1 cellular context compared by ENCODE assay signal in genomic region chr2:96816127-96816835, GRCh38.
TF ChIP-seq lines count a peak whose summit lies in the region.

CNNM3 (plus strand) TSS chr2:96816268; CDS start chr2:96816278, 10 bp downstream.

TF ChIP-seq in HepG2, 621 proteins besides CTCF, POLR2A, EP300 and RAD21 (continued from another document and continues in another):
- TF ChIP-seq, protein P1, sequence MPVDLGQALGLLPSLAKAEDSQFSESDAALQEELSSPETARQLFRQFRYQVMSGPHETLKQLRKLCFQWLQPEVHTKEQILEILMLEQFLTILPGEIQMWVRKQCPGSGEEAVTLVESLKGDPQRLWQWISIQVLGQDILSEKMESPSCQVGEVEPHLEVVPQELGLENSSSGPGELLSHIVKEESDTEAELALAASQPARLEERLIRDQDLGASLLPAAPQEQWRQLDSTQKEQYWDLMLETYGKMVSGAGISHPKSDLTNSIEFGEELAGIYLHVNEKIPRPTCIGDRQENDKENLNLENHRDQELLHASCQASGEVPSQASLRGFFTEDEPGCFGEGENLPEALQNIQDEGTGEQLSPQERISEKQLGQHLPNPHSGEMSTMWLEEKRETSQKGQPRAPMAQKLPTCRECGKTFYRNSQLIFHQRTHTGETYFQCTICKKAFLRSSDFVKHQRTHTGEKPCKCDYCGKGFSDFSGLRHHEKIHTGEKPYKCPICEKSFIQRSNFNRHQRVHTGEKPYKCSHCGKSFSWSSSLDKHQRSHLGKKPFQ (CRISPR knock-in tag; IDR thresholded peaks at IDR 0.05; ENCODE audit: insufficient replicate concordance) = peak; percentile 61
- peak; percentile 78 for TF ChIP-seq PHF21A (CRISPR knock-in tag; IDR thresholded peaks at IDR 0.05)
- peak; percentile 54 for TF ChIP-seq RBM39 (IDR thresholded peaks at IDR 0.05; ENCODE audit: low read depth, low read length, poor library complexity, severe bottlenecking)
- TF ChIP-seq TAF1 (CRISPR knock-in tag; IDR thresholded peaks at IDR 0.05) = peak; percentile 80
- no peak for TF ChIP-seq ZNF496 (CRISPR knock-in tag; IDR thresholded peaks at IDR 0.05; ENCODE audit: insufficient replicate concordance)
- 0 out of 2 replicates have a peak, but pooled peaks have one; percentile 31 for TF ChIP-seq YEATS2 (CRISPR knock-in tag; IDR thresholded peaks at IDR 0.05; ENCODE audit: borderline replicate concordance)
- no peak for TF ChIP-seq ZNF296 (CRISPR knock-in tag; conservative IDR thresholded peaks at IDR 0.05)
- no peak; the same call in 1 of the 2 replicates for TF ChIP-seq ZNF672 (CRISPR knock-in tag; IDR thresholded peaks at IDR 0.05)
- no peak for TF ChIP-seq RCOR2 (CRISPR knock-in tag; IDR thresholded peaks at IDR 0.05)
- TF ChIP-seq BHLHE40 (IDR thresholded peaks at IDR 0.05; ENCODE audit: low read length) = no peak
- TF ChIP-seq SIX1 (CRISPR knock-in tag; IDR thresholded peaks at IDR 0.05; ENCODE audit: borderline replicate concordance) = no peak
- no peak for TF ChIP-seq KDM6A (CRISPR knock-in tag; IDR thresholded peaks at IDR 0.05; ENCODE audit: low read depth)
- TF ChIP-seq ZNF678 (CRISPR knock-in tag; IDR thresholded peaks at IDR 0.05) = peak; percentile 84; the same call in 1 of the 2 replicates
- no peak for TF ChIP-seq ZNF335 (CRISPR knock-in tag; IDR thresholded peaks at IDR 0.05)
- peak; percentile 58; the same call in 1 of the 2 replicates for TF ChIP-seq ZNF792 (CRISPR knock-in tag; IDR thresholded peaks at IDR 0.05)
- TF ChIP-seq ZNF329 (CRISPR knock-in tag; IDR thresholded peaks at IDR 0.05; ENCODE audit: low read depth) = peak; percentile 52; the same call in 1 of the 2 replicates
- TF ChIP-seq SMAD9 (CRISPR knock-in tag; IDR thresholded peaks at IDR 0.05) = no peak
- TF ChIP-seq, protein P2, sequence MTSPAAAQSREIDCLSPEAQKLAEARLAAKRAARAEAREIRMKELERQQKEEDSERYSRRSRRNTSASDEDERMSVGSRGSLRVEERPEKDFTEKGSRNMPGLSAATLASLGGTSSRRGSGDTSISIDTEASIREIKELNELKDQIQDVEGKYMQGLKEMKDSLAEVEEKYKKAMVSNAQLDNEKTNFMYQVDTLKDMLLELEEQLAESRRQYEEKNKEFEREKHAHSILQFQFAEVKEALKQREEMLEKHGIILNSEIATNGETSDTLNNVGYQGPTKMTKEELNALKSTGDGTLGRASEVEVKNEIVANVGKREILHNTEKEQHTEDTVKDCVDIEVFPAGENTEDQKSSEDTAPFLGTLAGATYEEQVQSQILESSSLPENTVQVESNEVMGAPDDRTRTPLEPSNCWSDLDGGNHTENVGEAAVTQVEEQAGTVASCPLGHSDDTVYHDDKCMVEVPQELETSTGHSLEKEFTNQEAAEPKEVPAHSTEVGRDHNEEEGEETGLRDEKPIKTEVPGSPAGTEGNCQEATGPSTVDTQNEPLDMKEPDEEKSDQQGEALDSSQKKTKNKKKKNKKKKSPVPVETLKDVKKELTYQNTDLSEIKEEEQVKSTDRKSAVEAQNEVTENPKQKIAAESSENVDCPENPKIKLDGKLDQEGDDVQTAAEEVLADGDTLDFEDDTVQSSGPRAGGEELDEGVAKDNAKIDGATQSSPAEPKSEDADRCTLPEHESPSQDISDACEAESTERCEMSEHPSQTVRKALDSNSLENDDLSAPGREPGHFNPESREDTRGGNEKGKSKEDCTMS (CRISPR knock-in tag; conservative IDR thresholded peaks at IDR 0.05) = no peak
- TF ChIP-seq DPF2 (CRISPR knock-in tag; IDR thresholded peaks at IDR 0.05; ENCODE audit: borderline replicate concordance, low read depth) = no peak
- TF ChIP-seq, protein P3, sequence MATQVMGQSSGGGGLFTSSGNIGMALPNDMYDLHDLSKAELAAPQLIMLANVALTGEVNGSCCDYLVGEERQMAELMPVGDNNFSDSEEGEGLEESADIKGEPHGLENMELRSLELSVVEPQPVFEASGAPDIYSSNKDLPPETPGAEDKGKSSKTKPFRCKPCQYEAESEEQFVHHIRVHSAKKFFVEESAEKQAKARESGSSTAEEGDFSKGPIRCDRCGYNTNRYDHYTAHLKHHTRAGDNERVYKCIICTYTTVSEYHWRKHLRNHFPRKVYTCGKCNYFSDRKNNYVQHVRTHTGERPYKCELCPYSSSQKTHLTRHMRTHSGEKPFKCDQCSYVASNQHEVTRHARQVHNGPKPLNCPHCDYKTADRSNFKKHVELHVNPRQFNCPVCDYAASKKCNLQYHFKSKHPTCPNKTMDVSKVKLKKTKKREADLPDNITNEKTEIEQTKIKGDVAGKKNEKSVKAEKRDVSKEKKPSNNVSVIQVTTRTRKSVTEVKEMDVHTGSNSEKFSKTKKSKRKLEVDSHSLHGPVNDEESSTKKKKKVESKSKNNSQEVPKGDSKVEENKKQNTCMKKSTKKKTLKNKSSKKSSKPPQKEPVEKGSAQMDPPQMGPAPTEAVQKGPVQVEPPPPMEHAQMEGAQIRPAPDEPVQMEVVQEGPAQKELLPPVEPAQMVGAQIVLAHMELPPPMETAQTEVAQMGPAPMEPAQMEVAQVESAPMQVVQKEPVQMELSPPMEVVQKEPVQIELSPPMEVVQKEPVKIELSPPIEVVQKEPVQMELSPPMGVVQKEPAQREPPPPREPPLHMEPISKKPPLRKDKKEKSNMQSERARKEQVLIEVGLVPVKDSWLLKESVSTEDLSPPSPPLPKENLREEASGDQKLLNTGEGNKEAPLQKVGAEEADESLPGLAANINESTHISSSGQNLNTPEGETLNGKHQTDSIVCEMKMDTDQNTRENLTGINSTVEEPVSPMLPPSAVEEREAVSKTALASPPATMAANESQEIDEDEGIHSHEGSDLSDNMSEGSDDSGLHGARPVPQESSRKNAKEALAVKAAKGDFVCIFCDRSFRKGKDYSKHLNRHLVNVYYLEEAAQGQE (IDR thresholded peaks at IDR 0.05; ENCODE audit: borderline replicate concordance in 1 of 2, low read depth in 1 of 2, low read length in 2 of 2) = peak in 1 of 2 experiments; percentile 24; a peak in 1 of 4 replicates
- TF ChIP-seq ZSCAN30 (CRISPR knock-in tag; IDR thresholded peaks at IDR 0.05) = no peak
- no peak for TF ChIP-seq CENPX (CRISPR knock-in tag; IDR thresholded peaks at IDR 0.05)
- TF ChIP-seq, protein P4, sequence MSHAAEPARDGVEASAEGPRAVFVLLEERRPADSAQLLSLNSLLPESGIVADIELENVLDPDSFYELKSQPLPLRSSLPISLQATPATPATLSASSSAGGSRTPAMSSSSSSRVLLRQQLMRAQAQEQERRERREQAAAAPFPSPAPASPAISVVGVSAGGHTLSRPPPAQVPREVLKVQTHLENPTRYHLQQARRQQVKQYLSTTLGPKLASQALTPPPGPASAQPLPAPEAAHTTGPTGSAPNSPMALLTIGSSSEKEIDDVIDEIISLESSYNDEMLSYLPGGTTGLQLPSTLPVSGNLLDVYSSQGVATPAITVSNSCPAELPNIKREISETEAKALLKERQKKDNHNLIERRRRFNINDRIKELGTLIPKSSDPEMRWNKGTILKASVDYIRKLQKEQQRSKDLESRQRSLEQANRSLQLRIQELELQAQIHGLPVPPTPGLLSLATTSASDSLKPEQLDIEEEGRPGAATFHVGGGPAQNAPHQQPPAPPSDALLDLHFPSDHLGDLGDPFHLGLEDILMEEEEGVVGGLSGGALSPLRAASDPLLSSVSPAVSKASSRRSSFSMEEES (CRISPR knock-in tag; IDR thresholded peaks at IDR 0.05) = no peak
- TF ChIP-seq, protein P5, sequence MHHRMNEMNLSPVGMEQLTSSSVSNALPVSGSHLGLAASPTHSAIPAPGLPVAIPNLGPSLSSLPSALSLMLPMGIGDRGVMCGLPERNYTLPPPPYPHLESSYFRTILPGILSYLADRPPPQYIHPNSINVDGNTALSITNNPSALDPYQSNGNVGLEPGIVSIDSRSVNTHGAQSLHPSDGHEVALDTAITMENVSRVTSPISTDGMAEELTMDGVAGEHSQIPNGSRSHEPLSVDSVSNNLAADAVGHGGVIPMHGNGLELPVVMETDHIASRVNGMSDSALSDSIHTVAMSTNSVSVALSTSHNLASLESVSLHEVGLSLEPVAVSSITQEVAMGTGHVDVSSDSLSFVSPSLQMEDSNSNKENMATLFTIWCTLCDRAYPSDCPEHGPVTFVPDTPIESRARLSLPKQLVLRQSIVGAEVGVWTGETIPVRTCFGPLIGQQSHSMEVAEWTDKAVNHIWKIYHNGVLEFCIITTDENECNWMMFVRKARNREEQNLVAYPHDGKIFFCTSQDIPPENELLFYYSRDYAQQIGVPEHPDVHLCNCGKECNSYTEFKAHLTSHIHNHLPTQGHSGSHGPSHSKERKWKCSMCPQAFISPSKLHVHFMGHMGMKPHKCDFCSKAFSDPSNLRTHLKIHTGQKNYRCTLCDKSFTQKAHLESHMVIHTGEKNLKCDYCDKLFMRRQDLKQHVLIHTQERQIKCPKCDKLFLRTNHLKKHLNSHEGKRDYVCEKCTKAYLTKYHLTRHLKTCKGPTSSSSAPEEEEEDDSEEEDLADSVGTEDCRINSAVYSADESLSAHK (CRISPR knock-in tag; IDR thresholded peaks at IDR 0.05; ENCODE audit: borderline replicate concordance) = no peak
- peak; percentile 60; the same call in 1 of the 2 replicates for TF ChIP-seq ZBTB20 (CRISPR knock-in tag; IDR thresholded peaks at IDR 0.05; ENCODE audit: borderline replicate concordance, low read depth)
- TF ChIP-seq ZNF124 (CRISPR knock-in tag; IDR thresholded peaks at IDR 0.05) = no peak
- TF ChIP-seq TCF7 (IDR thresholded peaks at IDR 0.05; ENCODE audit: low read depth) = no peak
- TF ChIP-seq, protein P6, sequence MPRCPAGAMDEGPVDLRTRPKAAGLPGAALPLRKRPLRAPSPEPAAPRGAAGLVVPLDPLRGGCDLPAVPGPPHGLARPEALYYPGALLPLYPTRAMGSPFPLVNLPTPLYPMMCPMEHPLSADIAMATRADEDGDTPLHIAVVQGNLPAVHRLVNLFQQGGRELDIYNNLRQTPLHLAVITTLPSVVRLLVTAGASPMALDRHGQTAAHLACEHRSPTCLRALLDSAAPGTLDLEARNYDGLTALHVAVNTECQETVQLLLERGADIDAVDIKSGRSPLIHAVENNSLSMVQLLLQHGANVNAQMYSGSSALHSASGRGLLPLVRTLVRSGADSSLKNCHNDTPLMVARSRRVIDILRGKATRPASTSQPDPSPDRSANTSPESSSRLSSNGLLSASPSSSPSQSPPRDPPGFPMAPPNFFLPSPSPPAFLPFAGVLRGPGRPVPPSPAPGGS (CRISPR knock-in tag; IDR thresholded peaks at IDR 0.05) = peak; percentile 93; the same call in 1 of the 2 replicates
- no peak for TF ChIP-seq ZFP62 (CRISPR knock-in tag; IDR thresholded peaks at IDR 0.05)
- TF ChIP-seq REPIN1 (CRISPR knock-in tag; IDR thresholded peaks at IDR 0.05; ENCODE audit: borderline replicate concordance, low read depth) = peak; percentile 75; the same call in 1 of the 2 replicates
- TF ChIP-seq ZNF780A (CRISPR knock-in tag; IDR thresholded peaks at IDR 0.05) = no peak
- no peak for TF ChIP-seq SNAI1 (CRISPR knock-in tag; IDR thresholded peaks at IDR 0.05; ENCODE audit: borderline replicate concordance)
- 0 out of 2 replicates have a peak, but pooled peaks have one; percentile 14 for TF ChIP-seq ZBTB7B (CRISPR knock-in tag; IDR thresholded peaks at IDR 0.05)
- peak; percentile 96 for TF ChIP-seq ATF7-NPFF (CRISPR knock-in tag; IDR thresholded peaks at IDR 0.05; ENCODE audit: low read depth)
- 0 out of 2 replicates have a peak, but pooled peaks have one; percentile 32 for TF ChIP-seq TMF1 (CRISPR knock-in tag; IDR thresholded peaks at IDR 0.05; ENCODE audit: low read depth)
- TF ChIP-seq PRMT3 (CRISPR knock-in tag; IDR thresholded peaks at IDR 0.05; ENCODE audit: borderline replicate concordance, low read depth) = no peak
- no peak for TF ChIP-seq NFIB (CRISPR knock-in tag; IDR thresholded peaks at IDR 0.05; ENCODE audit: borderline replicate concordance)
- TF ChIP-seq, protein P7, sequence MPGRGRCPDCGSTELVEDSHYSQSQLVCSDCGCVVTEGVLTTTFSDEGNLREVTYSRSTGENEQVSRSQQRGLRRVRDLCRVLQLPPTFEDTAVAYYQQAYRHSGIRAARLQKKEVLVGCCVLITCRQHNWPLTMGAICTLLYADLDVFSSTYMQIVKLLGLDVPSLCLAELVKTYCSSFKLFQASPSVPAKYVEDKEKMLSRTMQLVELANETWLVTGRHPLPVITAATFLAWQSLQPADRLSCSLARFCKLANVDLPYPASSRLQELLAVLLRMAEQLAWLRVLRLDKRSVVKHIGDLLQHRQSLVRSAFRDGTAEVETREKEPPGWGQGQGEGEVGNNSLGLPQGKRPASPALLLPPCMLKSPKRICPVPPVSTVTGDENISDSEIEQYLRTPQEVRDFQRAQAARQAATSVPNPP (CRISPR knock-in tag; IDR thresholded peaks at IDR 0.05) = peak; percentile 82; the same call in 1 of the 2 replicates
- no peak for TF ChIP-seq SRY (CRISPR knock-in tag; IDR thresholded peaks at IDR 0.05)
- peak; percentile 76; the same call in 1 of the 2 replicates for TF ChIP-seq ZNF83 (CRISPR knock-in tag; IDR thresholded peaks at IDR 0.05; ENCODE audit: borderline replicate concordance)
- no peak for TF ChIP-seq FOXJ3 (CRISPR knock-in tag; IDR thresholded peaks at IDR 0.05; ENCODE audit: borderline replicate concordance)
- TF ChIP-seq SCMH1 (CRISPR knock-in tag; IDR thresholded peaks at IDR 0.05; ENCODE audit: borderline replicate concordance) = no peak
- TF ChIP-seq TFDP2 (CRISPR knock-in tag; IDR thresholded peaks at IDR 0.05) = peak; percentile 81
- TF ChIP-seq CBX1 (IDR thresholded peaks at IDR 0.05; ENCODE audit: low read depth) = peak; percentile 32
- no peak for TF ChIP-seq ZNF512 (CRISPR knock-in tag; IDR thresholded peaks at IDR 0.05)
- TF ChIP-seq TARDBP (CRISPR knock-in tag; IDR thresholded peaks at IDR 0.05) = peak; percentile 90
- TF ChIP-seq ARNT (IDR thresholded peaks at IDR 0.05) = no peak
- peak; percentile 77; the same call in 1 of the 2 replicates for TF ChIP-seq ZBTB38 (CRISPR knock-in tag; IDR thresholded peaks at IDR 0.05)
